Comparison of ENCODE assay signal across 15 cellular contexts in the genomic region with DNA sequence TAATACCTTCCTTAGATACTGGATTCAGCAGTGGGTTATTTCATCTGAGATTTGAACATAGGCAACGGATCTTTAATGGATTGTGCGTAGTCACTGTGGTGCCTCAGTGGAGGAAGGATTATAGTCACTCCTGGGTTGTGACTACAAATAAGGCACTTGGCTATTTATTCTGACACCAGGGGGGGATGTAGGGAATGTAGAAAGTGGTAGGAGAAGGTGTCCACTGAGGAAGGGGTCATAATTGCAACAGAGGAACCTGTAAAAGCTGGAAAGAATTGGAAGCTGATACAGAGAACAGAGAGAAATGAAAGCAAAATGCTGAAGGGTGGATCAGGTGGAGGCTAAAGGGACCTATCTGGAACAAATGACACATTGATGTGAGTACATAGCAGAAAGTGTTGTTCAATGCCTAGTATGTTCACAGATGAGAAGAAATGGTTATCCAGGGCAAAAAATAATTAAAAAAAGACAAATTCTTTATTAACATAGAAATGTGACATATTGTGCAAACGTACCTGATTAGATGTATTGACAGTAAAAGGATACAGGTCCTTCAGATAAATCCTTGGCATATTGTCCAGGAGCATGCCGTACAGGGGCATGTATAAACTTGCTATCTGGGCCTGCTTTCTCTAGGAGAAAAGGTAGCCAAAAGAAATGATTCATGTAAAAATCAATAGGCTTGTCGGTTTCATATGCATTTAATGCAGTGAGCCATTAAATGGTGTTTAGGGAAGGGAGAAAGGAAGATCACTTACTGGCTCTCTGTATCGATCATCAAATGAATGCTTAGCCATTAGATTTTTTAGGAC.
DNase-seq lines count a peak whose midpoint lies in the region; ATAC-seq and TF ChIP-seq lines count a peak whose summit lies in the region.
"Had no signal": no experiment of that assay in that cellular context is flagged by ENCODE, and none has a peak within 500 bp of the region (broad histone marks: within the 10 kb centered on the region; RNA-seq: fewer than 3 reads in every experiment).

No MANE protein-coding gene starts in this region.

- peaks cover 3% of the 10 kb centered on the region for H3K9me3 Mint-ChIP-seq in activated CD4-positive, alpha-beta T cell treated with anti-CD3 and anti-CD28 coated beads, Interleukin-2, amount 10 ng/mL, durations not matched to agents 24 days and 14 days
- H3K9me3 Mint-ChIP-seq in CD8-positive, alpha-beta T cell = no peaks in the 10 kb centered on the region

- no peaks in the 10 kb centered on the region for H3K4me1 ChIP-seq in CD8-positive, alpha-beta T cell (ENCODE audit: insufficient read depth, low read length)
- H3K4me1 ChIP-seq: right atrium auricular region, transverse colon had no signal

- peak; percentile 54 for TF ChIP-seq CTCF in choroid plexus epithelial cell (conservative IDR thresholded peaks at IDR 0.05; ENCODE audit: low read depth, low read length)
- TF ChIP-seq CTCF in CD8-positive, alpha-beta T cell (IDR thresholded peaks at IDR 0.05) = no peak

- H3K4me3 Mint-ChIP-seq in activated CD4-positive, alpha-beta T cell treated with anti-CD3 and anti-CD28 coated beads, Interleukin-2, amount 10 ng/mL, durations not matched to agents 24 days and 14 days = no peak overlapping the region
- H3K4me3 Mint-ChIP-seq in CD8-positive, alpha-beta T cell = no peak overlapping the region
- H3K4me3 Mint-ChIP-seq: effector memory CD8-positive, alpha-beta T cell; mesothelial cell of epicardium had no signal

- H3K27ac ChIP-seq in CD8-positive, alpha-beta T cell (ENCODE audit: low read depth, low read length) = no peak overlapping the region
- H3K27ac ChIP-seq: right atrium auricular region, transverse colon had no signal

- no peak for ATAC-seq in CD8-positive, alpha-beta T cell
- ATAC-seq: effector memory CD8-positive, alpha-beta T cell had no signal

- no peaks in the 10 kb centered on the region for H3K27me3 ChIP-seq in CD8-positive, alpha-beta T cell (ENCODE audit: insufficient read depth, low read length)
- H3K27me3 ChIP-seq: right atrium auricular region, transverse colon had no signal

- peak; percentile 54 for DNase-seq in activated CD4-positive, alpha-beta T cell treated with anti-CD3 and anti-CD28 coated beads, Interleukin-2, amount 10 ng/mL, durations not matched to agents 24 days and 14 days
- no peak for DNase-seq in activated CD4-positive, alpha-beta T cell treated with anti-CD3 and anti-CD28 coated beads for 48 hours
- DNase-seq in NCI-H345 treated with DMSO at 0.1 percent for 48 hours (lab: John Stamatoyannopoulos, UW; ENCODE audit: unreplicated experiment) = peak; percentile 81
- peak; percentile 48 for DNase-seq in choroid plexus epithelial cell (ENCODE audit: low read depth)
- peak; percentile 15 for DNase-seq in renal cortical epithelial cell (ENCODE audit: low read depth)
- DNase-seq in A172 (ENCODE audit: low spot score) = no peak
- DNase-seq in CD8-positive, alpha-beta T cell = no peak
- DNase-seq in T-helper 9 cell = no peak
- DNase-seq: activated CD4-positive, alpha-beta T cell treated with anti-CD3 and anti-CD28 coated beads, Interleukin-2, amount 50 U/mL, for 48 hours; effector memory CD8-positive, alpha-beta T cell; Karpas-422; NCI-H510A; transverse colon had no signal

- intact Hi-C loops in activated CD4-positive, alpha-beta T cell treated with anti-CD3 and anti-CD28 coated beads, Interleukin-2, amount 10 ng/mL, durations not matched to agents 24 days and 14 days (cut with micrococcal nuclease) = no loop called here
- intact Hi-C loops in CD8-positive, alpha-beta T cell (cut with DNase I, micrococcal nuclease) = loop anchor here in 1 of 2 experiments (10.0 kb wide), 1 partner anchor 847 kb away; no protein-coding TSS in a partner anchor

- POLR2A ChIA-PET in CD8-positive, alpha-beta T cell (lab: Charles Lee) = interaction anchor here (1.0 kb wide), 1 partner anchor 14 kb away, joined by 4 read pairs; no protein-coding TSS in a partner anchor

- no peaks in the 10 kb centered on the region for H3K9me3 ChIP-seq in CD8-positive, alpha-beta T cell (ENCODE audit: low read length)
- H3K9me3 ChIP-seq: right atrium auricular region, transverse colon had no signal

- CTCF ChIA-PET in CD8-positive, alpha-beta T cell (lab: Charles Lee) = no interaction called here

- peaks cover 51% of the 10 kb centered on the region for H3K36me3 ChIP-seq in CD8-positive, alpha-beta T cell (ENCODE audit: insufficient read depth, low read length)
- H3K36me3 ChIP-seq: right atrium auricular region, transverse colon had no signal

- H3K27me3 Mint-ChIP-seq in activated CD4-positive, alpha-beta T cell treated with anti-CD3 and anti-CD28 coated beads, Interleukin-2, amount 10 ng/mL, durations not matched to agents 24 days and 14 days = no peaks in the 10 kb centered on the region
- no peaks in the 10 kb centered on the region for H3K27me3 Mint-ChIP-seq in CD8-positive, alpha-beta T cell (ENCODE audit: low read depth)
- H3K27me3 Mint-ChIP-seq: effector memory CD8-positive, alpha-beta T cell had no signal

- no peak overlapping the region for H3K27ac Mint-ChIP-seq in activated CD4-positive, alpha-beta T cell treated with anti-CD3 and anti-CD28 coated beads, Interleukin-2, amount 10 ng/mL, durations not matched to agents 24 days and 14 days
- no peak overlapping the region for H3K27ac Mint-ChIP-seq in CD8-positive, alpha-beta T cell
- H3K27ac Mint-ChIP-seq: mesothelial cell of epicardium had no signal

- H3K36me3 Mint-ChIP-seq in activated CD4-positive, alpha-beta T cell treated with anti-CD3 and anti-CD28 coated beads, Interleukin-2, amount 10 ng/mL, durations not matched to agents 24 days and 14 days (ENCODE audit: low read depth) = peaks cover 56% of the 10 kb centered on the region
- peaks cover 81% of the 10 kb centered on the region for H3K36me3 Mint-ChIP-seq in CD8-positive, alpha-beta T cell

- no peaks in the 10 kb centered on the region for H3K4me1 Mint-ChIP-seq in activated CD4-positive, alpha-beta T cell treated with anti-CD3 and anti-CD28 coated beads, Interleukin-2, amount 10 ng/mL, durations not matched to agents 24 days and 14 days
- no peaks in the 10 kb centered on the region for H3K4me1 Mint-ChIP-seq in CD8-positive, alpha-beta T cell (ENCODE audit: low read depth)
- H3K4me1 Mint-ChIP-seq: mesothelial cell of epicardium had no signal

- H3K4me3 ChIP-seq in choroid plexus epithelial cell (ENCODE audit: low read depth, low read length) = no peak overlapping the region
- H3K4me3 ChIP-seq in CD8-positive, alpha-beta T cell (ENCODE audit: low read depth, low read length) = no peak overlapping the region
- H3K4me3 ChIP-seq: right atrium auricular region, transverse colon had no signal

Comparison
In these comparisons a context has a peak if more than half of its experiments do, and no peak if none do; other contexts are left out.
1. DNase-seq: peak in activated CD4-positive, alpha-beta T cell treated with anti-CD3 and anti-CD28 coated beads, Interleukin-2, amount 10 ng/mL, durations not matched to agents 24 days and 14 days (single experiment), NCI-H345 treated with DMSO at 0.1 percent for 48 hours (single experiment), choroid plexus epithelial cell (single experiment) and renal cortical epithelial cell (single experiment); none in activated CD4-positive, alpha-beta T cell treated with anti-CD3 and anti-CD28 coated beads for 48 hours (single experiment), A172 (single experiment), CD8-positive, alpha-beta T cell (0 of 7) and T-helper 9 cell (single experiment).